Comparison of ENCODE assay signal across 1 cellular context in genomic region chr20:61798632-61799031, GRCh38.
TF ChIP-seq lines count a peak whose summit lies in the region.

No MANE protein-coding gene starts in this region.

TF ChIP-seq in H1, 55 proteins besides CTCF, POLR2A, EP300 and RAD21:
- TF ChIP-seq EZH2 (IDR thresholded peaks at IDR 0.05; ENCODE audit: low read depth, low read length, severe bottlenecking) = no peak
- no peak for TF ChIP-seq TCF12 (IDR thresholded peaks at IDR 0.05; ENCODE audit: low read depth, low read length)
- no peak for TF ChIP-seq SRF (IDR thresholded peaks at IDR 0.05; ENCODE audit: low read depth, low read length)
- no peak for TF ChIP-seq CHD7 (IDR thresholded peaks at IDR 0.05; ENCODE audit: insufficient replicate concordance, low read length)
- no peak for TF ChIP-seq PHF8 (conservative IDR thresholded peaks at IDR 0.05; ENCODE audit: low read depth, low read length)
- no peak for TF ChIP-seq ATF3 (IDR thresholded peaks at IDR 0.05; ENCODE audit: insufficient read depth, low read depth, low read length)
- TF ChIP-seq HDAC2 (IDR thresholded peaks at IDR 0.05; ENCODE audit: borderline replicate concordance in 1 of 2, low read depth in 2 of 2, low read length in 2 of 2) = no peak
- TF ChIP-seq SIN3A (conservative IDR thresholded peaks at IDR 0.05 in 1 of 2, IDR thresholded peaks at IDR 0.05 in 1 of 2; ENCODE audit: low read depth in 1 of 2, low read length in 2 of 2) = no peak
- no peak for TF ChIP-seq FOSL1 (IDR thresholded peaks at IDR 0.05; ENCODE audit: insufficient read depth, low read depth, low read length)
- TF ChIP-seq CTBP2 (IDR thresholded peaks at IDR 0.05; ENCODE audit: borderline replicate concordance, insufficient read depth, insufficient read length, low read length) = no peak
- no peak for TF ChIP-seq ZNF274 (IDR thresholded peaks at IDR 0.05; ENCODE audit: borderline replicate concordance, extremely low read depth, low read length)
- no peak for TF ChIP-seq JUND (IDR thresholded peaks at IDR 0.05; ENCODE audit: low read length)
- no peak for TF ChIP-seq SP2 (IDR thresholded peaks at IDR 0.05; ENCODE audit: low read length)
- TF ChIP-seq KDM4A (IDR thresholded peaks at IDR 0.05; ENCODE audit: low read depth, low read length, severe bottlenecking) = no peak
